In the genomic region with DNA sequence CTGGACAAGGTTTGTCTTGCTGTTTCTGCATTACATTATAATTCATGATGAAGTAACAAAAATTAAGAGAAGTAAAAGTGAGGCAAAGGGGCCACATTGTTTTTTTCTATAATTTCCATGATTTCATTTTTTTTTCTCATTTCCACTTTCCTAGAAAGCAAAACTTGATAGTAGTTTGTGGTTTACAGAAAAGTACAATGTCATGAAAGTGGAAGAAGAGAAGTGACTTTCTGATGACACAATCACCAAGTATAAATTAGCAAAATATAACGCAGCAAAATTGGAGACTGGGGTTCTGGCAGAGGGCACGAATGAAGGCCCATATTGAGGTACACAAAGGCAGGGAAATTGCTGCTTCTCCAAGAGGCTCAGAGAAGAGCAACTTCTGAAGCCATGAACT, we compare ENCODE assay signal across 17 cellular contexts.
"Had no signal": no experiment of that assay in that cellular context is flagged by ENCODE, and none has a peak within 500 bp of the region (broad histone marks: within the 10 kb centered on the region; RNA-seq: fewer than 3 reads in every experiment).

No MANE protein-coding gene starts in this region.

- DNase-seq: activated CD4-positive, alpha-beta T cell treated with anti-CD3 and anti-CD28 coated beads for 4 hours; activated CD8-positive, alpha-beta T cell treated with anti-CD3 and anti-CD28 coated beads for 36 hours; activated effector memory CD4-positive, alpha-beta T cell treated with Interleukin-2 at 50 U/mL for 16 hours; activated T-cell treated with anti-CD3 and anti-CD28 coated beads, Interleukin-2, amount 50 U/mL, for 4 hours; heart right ventricle; left colon; lower lobe of right lung; right cardiac atrium; stimulated activated CD4-positive, alpha-beta T cell treated with anti-CD3 and anti-CD28 coated beads, Interleukin-15, amount 100 ng/mL, for 24 hours; stimulated activated CD4-positive, alpha-beta T cell treated with anti-CD3 and anti-CD28 coated beads, Interleukin-4, amount 100 ng/mL, for 1 hour; stimulated activated naive B cell treated with anti-CD40 and anti-IgM and Interleukin-4, amounts not matched to agents 10 μg/mL and 1 μg/mL and 100 μg/mL, for 72 hours; thyroid gland had no signal

- H3K9me3 ChIP-seq: gastroesophageal sphincter, lower lobe of right lung, thyroid gland had no signal

- ATAC-seq: activated CD8-positive, alpha-beta T cell treated with anti-CD3 and anti-CD28 coated beads for 36 hours; activated T-cell treated with anti-CD3 and anti-CD28 coated beads, Interleukin-2, amount 50 U/mL, for 4 hours; gastroesophageal sphincter; heart right ventricle; left colon; lower lobe of right lung; right cardiac atrium; stimulated activated naive B cell treated with anti-CD40 and anti-IgM and Interleukin-4, amounts not matched to agents 10 μg/mL and 1 μg/mL and 100 μg/mL, for 72 hours; WTC11 had no signal

- H3K27ac ChIP-seq: gastroesophageal sphincter, heart right ventricle, lower lobe of right lung, skin epidermis, thyroid gland had no signal

- H3K4me3 ChIP-seq: gastroesophageal sphincter, heart right ventricle, lower lobe of right lung, skin epidermis, thyroid gland had no signal

- H3K4me1 ChIP-seq: gastroesophageal sphincter, lower lobe of right lung, thyroid gland had no signal

- FAIRE-seq: colon, islet of Langerhans had no signal

- H3K36me3 ChIP-seq: gastroesophageal sphincter, heart right ventricle, lower lobe of right lung, thyroid gland had no signal

- H3K27me3 ChIP-seq: thyroid gland had no signal
